18 cellular contexts compared by ENCODE assay signal in genomic region chr12:6941267-6941666, GRCh38. TPM values are rescaled to one million over a fixed set of nuclear protein-coding genes. Genes with fewer than 3 reads are reported as not detected.
DNase-seq lines count a peak whose midpoint lies in the region; ATAC-seq and TF ChIP-seq lines count a peak whose summit lies in the region.
"Had no signal": no experiment of that assay in that cellular context is flagged by ENCODE, and none has a peak within 500 bp of the region (broad histone marks: within the 10 kb centered on the region; RNA-seq: fewer than 3 reads in every experiment).

No MANE protein-coding gene starts in this region.

- POLR2A ChIA-PET in Panc1 (lab: Charles Lee) = no interaction called here

- H3K36me3 Mint-ChIP-seq in activated CD8-positive, alpha-beta memory T cell treated with anti-CD3 and anti-CD28 coated beads, Interleukin-2, amount 10 ng/mL, durations not matched to agents 7 days and 5 days = peaks cover 9% of the 10 kb centered on the region
- H3K36me3 Mint-ChIP-seq in endothelial cell (ENCODE audit: low read depth, unreplicated experiment) = peaks cover 20% of the 10 kb centered on the region

- H3K27me3 ChIP-seq in Panc1 (ENCODE audit: control insufficient read depth, insufficient read depth, low read length) (no peaks in the 10 kb centered on the region), spleen (replicated peaks in 1 of 7) (no peaks in the 10 kb centered on the region), H7 (ENCODE audit: control insufficient read depth, insufficient read depth, low read length) (no peaks in the 10 kb centered on the region)

- no peaks in the 10 kb centered on the region for H3K9me3 Mint-ChIP-seq in activated CD8-positive, alpha-beta memory T cell treated with anti-CD3 and anti-CD28 coated beads, Interleukin-2, amount 10 ng/mL, durations not matched to agents 7 days and 5 days (ENCODE audit: low read depth)
- H3K9me3 Mint-ChIP-seq in endothelial cell (ENCODE audit: unreplicated experiment) = no peaks in the 10 kb centered on the region

- TF ChIP-seq POLR2A in spleen (IDR thresholded peaks at IDR 0.05) = no peak

- no peak overlapping the region for H3K4me3 Mint-ChIP-seq in activated CD8-positive, alpha-beta memory T cell treated with anti-CD3 and anti-CD28 coated beads, Interleukin-2, amount 10 ng/mL, durations not matched to agents 7 days and 5 days
- peak overlapping the region; percentile 56 for H3K4me3 Mint-ChIP-seq in endothelial cell (ENCODE audit: unreplicated experiment)
- H3K4me3 Mint-ChIP-seq: activated naive CD8-positive, alpha-beta T cell had no signal

- BruUV-seq in Panc1 (replicated peaks; lab: Mats Ljungman, UMichigan) = no TSS peak

- H3K36me3 ChIP-seq in Panc1 (ENCODE audit: control insufficient read depth, insufficient read depth, low read length) (no peaks in the 10 kb centered on the region; the same call in 1 of the 2 replicates), spleen (peaks cover 0 to 36% (median 4%) of the 10 kb centered on the region in 6 donors), H7 (replicated peaks; ENCODE audit: control insufficient read depth, insufficient read depth, low read length) (peaks cover 9% of the 10 kb centered on the region)
- H3K36me3 ChIP-seq: prostate gland had no signal

- in situ Hi-C loops in Panc1 (cut with HindIII; ENCODE audit: low pct_unique_long_range_greater_than_20kb, low sequenced_read_pairs) = no loop called here

- no peak overlapping the region for H3K4me3 ChIP-seq in Panc1 (ENCODE audit: low read depth in 2 of 2, low read length in 2 of 2)
- no peak overlapping the region for H3K4me3 ChIP-seq in spleen
- no peak overlapping the region for H3K4me3 ChIP-seq in H7 (ENCODE audit: insufficient read depth, low read depth, low read length)
- H3K4me3 ChIP-seq: GM23248, prostate gland had no signal

- H3K4me1 Mint-ChIP-seq in activated CD8-positive, alpha-beta memory T cell treated with anti-CD3 and anti-CD28 coated beads, Interleukin-2, amount 10 ng/mL, durations not matched to agents 7 days and 5 days = peaks cover 46% of the 10 kb centered on the region
- H3K4me1 Mint-ChIP-seq in endothelial cell (ENCODE audit: unreplicated experiment) = peaks cover 43% of the 10 kb centered on the region

- intact Hi-C loops in Panc1 (cut with micrococcal nuclease; ENCODE audit: unreplicated experiment) (loop anchor here (10.0 kb wide), 1 partner anchor 174 kb away; no protein-coding TSS in a partner anchor), spleen (cut with DNase I; ENCODE audit: low total_unique reads) (loop anchor here (10.0 kb wide), 1 partner anchor 174 kb away; no protein-coding TSS in a partner anchor)

- peaks cover 4% of the 10 kb centered on the region for H3K27me3 Mint-ChIP-seq in activated CD8-positive, alpha-beta memory T cell treated with anti-CD3 and anti-CD28 coated beads, Interleukin-2, amount 10 ng/mL, durations not matched to agents 7 days and 5 days
- H3K27me3 Mint-ChIP-seq in endothelial cell (ENCODE audit: unreplicated experiment) = peaks cover 41% of the 10 kb centered on the region
- H3K27me3 Mint-ChIP-seq: activated naive CD8-positive, alpha-beta T cell had no signal

- 87 to 96% (median 92%) methylated on average over 11 to 12 of the region's 12 CpGs for WGBS in spleen, 5 donors

- CTCF ChIA-PET in activated CD8-positive, alpha-beta memory T cell treated with anti-CD3 and anti-CD28 coated beads, Interleukin-2, amount 10 ng/mL, durations not matched to agents 7 days and 5 days (lab: Charles Lee) = interaction anchor here (5.1 to 17.6 kb wide), 3 partner anchors 17 to 72 kb away, joined by 30 to 709 read pairs (median 116); partner anchors contain the start of gene ATN1
- CTCF ChIA-PET in Panc1 (lab: Charles Lee) = no interaction called here

- no peak for DNase-seq in activated CD8-positive, alpha-beta memory T cell treated with anti-CD3 and anti-CD28 coated beads, Interleukin-2, amount 10 ng/mL, durations not matched to agents 7 days and 5 days
- DNase-seq in activated CD8-positive, alpha-beta memory T cell treated with anti-CD3 and anti-CD28 coated beads, Interleukin-2, amount 50 U/mL, for 48 hours = no peak
- DNase-seq in Panc1 (ENCODE audit: low read depth, low spot score) (no peak), endothelial cell (ENCODE audit: low spot score) (no peak), spleen (peak; percentile 79), CD1c-positive myeloid dendritic cell (ENCODE audit: extremely low spot score) (no peak), H7 (no peak), ecto neural progenitor cell (ENCODE audit: low spot score) (no peak)
- DNase-seq: cerebellar nuclear complex; glutamatergic neuron; GM23248; KBM-7; NCI-H1105; NCI-H345; stimulated activated CD4-positive, alpha-beta T cell treated with anti-CD3 and anti-CD28 coated beads, Interleukin-1b, Interleukin-23, amount 100 ng/mL, for 48 hours had no signal

- H3K9me3 ChIP-seq in Panc1 (ENCODE audit: control insufficient read depth, insufficient read depth, low read depth, low read length) (no peaks in the 10 kb centered on the region), spleen (no peaks in the 10 kb centered on the region)
- H3K9me3 ChIP-seq: prostate gland had no signal

- H3K4me1 ChIP-seq in Panc1 (ENCODE audit: control insufficient read depth, insufficient read depth, low read length) = peaks cover 50% of the 10 kb centered on the region
- H3K4me1 ChIP-seq in spleen = peaks cover 31 to 78% (median 66%) of the 10 kb centered on the region in 6 donors

- TF ChIP-seq CTCF in Panc1 (IDR thresholded peaks at IDR 0.05) (no peak), endothelial cell (IDR thresholded peaks at IDR 0.05; ENCODE audit: unreplicated experiment) (no peak), spleen (IDR thresholded peaks at IDR 0.05 in 8 of 11, conservative IDR thresholded peaks at IDR 0.05 in 3 of 11) (no peak)

- H3K27ac ChIP-seq in Panc1 (ENCODE audit: low read length) (peak overlapping the region; percentile 57; the same call in 1 of the 2 replicates), spleen (peak overlapping the region in 2 of 8 donors; percentile 7 to 17)
- H3K27ac ChIP-seq: epithelial cell of prostate, GM23248 had no signal

- no peak for ATAC-seq in activated CD8-positive, alpha-beta memory T cell treated with anti-CD3 and anti-CD28 coated beads, Interleukin-2, amount 10 ng/mL, durations not matched to agents 7 days and 5 days
- ATAC-seq in Panc1 = no peak

- H3K27ac Mint-ChIP-seq in activated CD8-positive, alpha-beta memory T cell treated with anti-CD3 and anti-CD28 coated beads, Interleukin-2, amount 10 ng/mL, durations not matched to agents 7 days and 5 days = peak overlapping the region; percentile 5
- H3K27ac Mint-ChIP-seq in endothelial cell (ENCODE audit: unreplicated experiment) = peak overlapping the region; percentile 27

RNA-seq across cellular contexts. Expression of gene RNU7-1, which starts 2.3 kb away (rescaled TPM):
- not detected for total RNA-seq in activated CD8-positive, alpha-beta memory T cell treated with anti-CD3 and anti-CD28 coated beads, Interleukin-2, amount 10 ng/mL, durations not matched to agents 7 days and 5 days
- total RNA-seq in Panc1 (2021; ENCODE audit: unreplicated experiment) (not detected), endothelial cell (ENCODE audit: unreplicated experiment) (not detected), spleen (not detected)
- not detected for polyA plus RNA-seq in Panc1 (2012; ENCODE audit: insufficient read length)
- polyA plus RNA-seq in spleen = not detected
- not detected in 2 replicates for total RNA-seq in H7 (2014; rRNA removed; shearing (Covaris generic))
- total RNA-seq: GM23248, prostate gland had no signal
- polyA plus RNA-seq: GM23248 had no signal

RNA-seq across cellular contexts. Expression of gene C12orf57, which starts 2.6 kb away (rescaled TPM):
- 100 to 1,000 TPM; 120 to 132 TPM for total RNA-seq in activated CD8-positive, alpha-beta memory T cell treated with anti-CD3 and anti-CD28 coated beads, Interleukin-2, amount 10 ng/mL, durations not matched to agents 7 days and 5 days
- total RNA-seq in Panc1 (2021; ENCODE audit: unreplicated experiment) (126 TPM), endothelial cell (ENCODE audit: unreplicated experiment) (225 TPM), spleen (100 to 1,000 TPM in 6 of 7 donors, 10 to 100 TPM in 1; 79.2 to 364 (median 116) TPM)
- 249 TPM for polyA plus RNA-seq in Panc1 (2012; ENCODE audit: insufficient read length)
- 100 to 1,000 TPM; 181 to 323 (median 242) TPM for polyA plus RNA-seq in spleen
- 136 and 153 TPM in 2 replicates for total RNA-seq in H7 (2014; rRNA removed; shearing (Covaris generic))

RNA-seq across cellular contexts. Expression of gene PTPN6, which starts 9.9 kb away (rescaled TPM):
- 100 to 1,000 TPM; 283 to 367 TPM for total RNA-seq in activated CD8-positive, alpha-beta memory T cell treated with anti-CD3 and anti-CD28 coated beads, Interleukin-2, amount 10 ng/mL, durations not matched to agents 7 days and 5 days
- total RNA-seq in Panc1 (2021; ENCODE audit: unreplicated experiment) (13.7 TPM), endothelial cell (ENCODE audit: unreplicated experiment) (22.1 TPM), spleen (100 to 1,000 TPM; 314 to 431 (median 423) TPM)
- 26.1 TPM for polyA plus RNA-seq in Panc1 (2012; ENCODE audit: insufficient read length)
- 100 to 1,000 TPM; 398 to 713 (median 604) TPM for polyA plus RNA-seq in spleen
- total RNA-seq in H7 (2014; rRNA removed; shearing (Covaris generic)) = 25.0 and 34.3 TPM in 2 replicates
- total RNA-seq: GM23248 had no signal

RNA-seq across cellular contexts. Expression of gene ATN1, which starts 13.5 kb away (rescaled TPM):
- total RNA-seq in activated CD8-positive, alpha-beta memory T cell treated with anti-CD3 and anti-CD28 coated beads, Interleukin-2, amount 10 ng/mL, durations not matched to agents 7 days and 5 days = 10 to 100 TPM; 38.3 to 40.1 TPM
- total RNA-seq in Panc1 (2021; ENCODE audit: unreplicated experiment) = 82.3 TPM
- 95.7 TPM for polyA plus RNA-seq in Panc1 (2012; ENCODE audit: insufficient read length)
- total RNA-seq in endothelial cell (ENCODE audit: unreplicated experiment) = 144 TPM
- total RNA-seq in spleen = 100 to 1,000 TPM in 1 of 7 donors, 10 to 100 TPM in 6; 64.7 to 112 (median 81.7) TPM
- 10 to 100 TPM; 10.1 to 42.0 (median 21.4) TPM for polyA plus RNA-seq in spleen
- 11.4 and 13.4 TPM in 2 replicates for total RNA-seq in H7 (2014; rRNA removed; shearing (Covaris generic))

RNA-seq across cellular contexts. Expression of gene ENO2, which starts 26.9 kb away (rescaled TPM):
- 100 to 1,000 TPM; 106 to 171 TPM for total RNA-seq in activated CD8-positive, alpha-beta memory T cell treated with anti-CD3 and anti-CD28 coated beads, Interleukin-2, amount 10 ng/mL, durations not matched to agents 7 days and 5 days
- 33.5 TPM for total RNA-seq in Panc1 (2021; ENCODE audit: unreplicated experiment)
- 70.3 TPM for polyA plus RNA-seq in Panc1 (2012; ENCODE audit: insufficient read length)
- total RNA-seq in endothelial cell (ENCODE audit: unreplicated experiment) = 5.3 TPM
- 10 to 100 TPM in 6 of 7 donors, 1 to 10 TPM in 1; 7.6 to 37.7 (median 25.0) TPM for total RNA-seq in spleen
- 10 to 100 TPM; 11.5 to 41.3 (median 29.1) TPM for polyA plus RNA-seq in spleen
- 47.4 and 59.0 TPM in 2 replicates for total RNA-seq in H7 (2014; rRNA removed; shearing (Covaris generic))
